ENCODE assay signal across 17 cellular contexts in genomic region chr13:28558567-28558966, GRCh38.
A peak's percentile ranks its signal among the peaks of the same experiment; 100 is the strongest.
DNase-seq lines count a peak whose midpoint lies in the region; ATAC-seq and TF ChIP-seq lines count a peak whose summit lies in the region.
"Had no signal": no experiment of that assay in that cellular context is flagged by ENCODE, and none has a peak within 500 bp of the region (broad histone marks: within the 10 kb centered on the region; RNA-seq: fewer than 3 reads in every experiment).

No MANE protein-coding gene starts in this region.

- TF ChIP-seq CTCF in IMR-90 (conservative IDR thresholded peaks at IDR 0.05; ENCODE audit: low read depth, low read length) (no peak), chondrocyte (IDR thresholded peaks at IDR 0.05) (no peak)

- dilution Hi-C loops in IMR-90 (cut with HindIII; ENCODE audit: low sequenced_read_pairs, unreplicated experiment) = no loop called here

- peak overlapping the region; percentile 94 for H2AK9ac ChIP-seq in IMR-90 (replicated peaks; ENCODE audit: low read depth, low read length, poor library complexity)

- peak overlapping the region; percentile 41 for H3K4me3 Mint-ChIP-seq in chondrocyte (ENCODE audit: unreplicated experiment)
- H3K4me3 Mint-ChIP-seq: activated CD4-positive, alpha-beta T cell treated with anti-CD3 and anti-CD28 coated beads for 36 hours; activated naive CD4-positive, alpha-beta T cell treated with anti-CD3 and anti-CD28 coated beads, Interleukin-2, amount 10 ng/mL, durations not matched to agents 7 days and 5 days; naive thymus-derived CD4-positive, alpha-beta T cell had no signal

- H3K9me1 ChIP-seq in IMR-90 (ENCODE audit: insufficient read depth, low read length) = peaks cover 13% of the 10 kb centered on the region

- H3K18ac ChIP-seq in IMR-90 (ENCODE audit: low read depth, low read length) = peak overlapping the region; percentile 90

- no TSS peak for BruUV-seq in IMR-90 (replicated peaks; lab: Mats Ljungman, UMichigan)

- H2BK20ac ChIP-seq in IMR-90 (ENCODE audit: low read depth, low read length) = peak overlapping the region; percentile 92

- no peaks in the 10 kb centered on the region for H3K36me3 Mint-ChIP-seq in chondrocyte (ENCODE audit: low read depth)
- H3K36me3 Mint-ChIP-seq: activated naive CD4-positive, alpha-beta T cell treated with anti-CD3 and anti-CD28 coated beads, Interleukin-2, amount 10 ng/mL, durations not matched to agents 7 days and 5 days; naive thymus-derived CD4-positive, alpha-beta T cell had no signal

- intact Hi-C loops in IMR-90 (cut with micrococcal nuclease) = loop anchor here (5.0 kb wide), 1 partner anchor 94 kb away; no protein-coding TSS in a partner anchor

- no CpG with 5 or more reads among the region's 8 CpGs for WGBS in IMR-90 (ENCODE audit: extremely low coverage in 2 of 2, insufficient read length in 1 of 2), 2 experiments

- TF ChIP-seq RAD21 in IMR-90 (IDR thresholded peaks at IDR 0.05; ENCODE audit: low read length) = no peak

- no peaks in the 10 kb centered on the region for H3K36me3 ChIP-seq in IMR-90 (ENCODE audit: control insufficient read depth, insufficient read depth, low read length)
- H3K36me3 ChIP-seq: BLaER1 treated with 17β-estradiol and CSF1 and Interleukin-3, amounts not matched to agents 10 nM and 100 nM; sigmoid colon; upper lobe of left lung had no signal

- H3K27me3 Mint-ChIP-seq in chondrocyte (ENCODE audit: low read depth) = no peaks in the 10 kb centered on the region
- H3K27me3 Mint-ChIP-seq: activated CD4-positive, alpha-beta T cell treated with anti-CD3 and anti-CD28 coated beads for 36 hours had no signal

- H4K8ac ChIP-seq in IMR-90 (ENCODE audit: low read depth in 2 of 2, low read length in 2 of 2) = peak overlapping the region; percentile 95 to 97

- peaks cover 17% of the 10 kb centered on the region for H3K4me1 ChIP-seq in IMR-90 (ENCODE audit: control insufficient read depth, insufficient read depth, low read length)

- H2BK15ac ChIP-seq in IMR-90 (ENCODE audit: low read depth, low read length) = peak overlapping the region; percentile 99; the same call in 2 of the 3 replicates

- CTCF ChIA-PET in IMR-90 (lab: Yijun Ruan, JAX) = no interaction called here

- H3K27ac ChIP-seq in IMR-90 (ENCODE audit: insufficient read depth, low read length) = peak overlapping the region; percentile 94
- H3K27ac ChIP-seq: BLaER1 treated with 17β-estradiol and CSF1 and Interleukin-3, amounts not matched to agents 10 nM and 100 nM; RWPE1; sigmoid colon had no signal

- H3K9me3 Mint-ChIP-seq in chondrocyte (ENCODE audit: low read depth) = no peaks in the 10 kb centered on the region
- H3K9me3 Mint-ChIP-seq: activated naive CD4-positive, alpha-beta T cell treated with anti-CD3 and anti-CD28 coated beads, Interleukin-2, amount 10 ng/mL, durations not matched to agents 7 days and 5 days; naive thymus-derived CD4-positive, alpha-beta T cell had no signal

- no peaks in the 10 kb centered on the region for H4K20me1 ChIP-seq in IMR-90 (ENCODE audit: insufficient read depth, low read length)
- H4K20me1 ChIP-seq: BLaER1 treated with 17β-estradiol and CSF1 and Interleukin-3, amounts not matched to agents 10 nM and 100 nM had no signal

- ATAC-seq in IMR-90 (ENCODE audit: low read depth) (peak; percentile 21; the same call in 1 of the 2 replicates), HG03432 (IDR thresholded peaks at IDR 0.05; ENCODE audit: unreplicated experiment) (no peak)
- no peak for ATAC-seq in activated CD4-positive, CD25-positive, alpha-beta regulatory T cell treated with anti-CD3 and anti-CD28 coated beads, Interleukin-2, amount 50 U/mL, for 24 hours
- ATAC-seq: activated CD4-positive, alpha-beta T cell treated with anti-CD3 and anti-CD28 coated beads for 36 hours; naive thymus-derived CD4-positive, alpha-beta T cell had no signal

- H2AFZ ChIP-seq in IMR-90 (replicated peaks; ENCODE audit: low read length, poor library complexity) = peak overlapping the region; percentile 85

- H3K9me3 ChIP-seq in IMR-90 (ENCODE audit: control insufficient read depth, insufficient read depth, low read length) = no peaks in the 10 kb centered on the region
- H3K9me3 ChIP-seq: sigmoid colon, upper lobe of left lung had no signal

- H2BK120ac ChIP-seq in IMR-90 (ENCODE audit: low read depth, low read length) = peak overlapping the region; percentile 98

- peak overlapping the region; percentile 95 for H4K91ac ChIP-seq in IMR-90 (ENCODE audit: insufficient read depth, low read depth, low read length)

- H3K4me2 ChIP-seq in IMR-90 (ENCODE audit: low read depth, low read length) = peak overlapping the region; percentile 76

- H3K27ac Mint-ChIP-seq in chondrocyte (ENCODE audit: unreplicated experiment) = peak overlapping the region; percentile 93
- H3K27ac Mint-ChIP-seq: activated CD4-positive, alpha-beta T cell treated with anti-CD3 and anti-CD28 coated beads for 36 hours; activated naive CD4-positive, alpha-beta T cell treated with anti-CD3 and anti-CD28 coated beads, Interleukin-2, amount 10 ng/mL, durations not matched to agents 7 days and 5 days; naive thymus-derived CD4-positive, alpha-beta T cell had no signal

- H3K23ac ChIP-seq in IMR-90 (ENCODE audit: low read depth, low read length) = peak overlapping the region; percentile 82

- peak overlapping the region; percentile 94 for H2BK5ac ChIP-seq in IMR-90 (ENCODE audit: low read depth, low read length, poor library complexity, severe bottlenecking)

- POLR2A ChIA-PET in IMR-90 (lab: Charles Lee; ENCODE audit: unreplicated experiment) = interaction anchor here (1.1 kb wide), 1 partner anchor 28 kb away, joined by 3 read pairs; no protein-coding TSS in a partner anchor

- H2AK5ac ChIP-seq in IMR-90 (ENCODE audit: low read depth, low read length) = peak overlapping the region; percentile 97

- peak overlapping the region; percentile 95 for H3K4ac ChIP-seq in IMR-90 (ENCODE audit: low read depth, low read length)

- peaks cover 19% of the 10 kb centered on the region for H3K4me1 Mint-ChIP-seq in chondrocyte (ENCODE audit: low read depth)
- H3K4me1 Mint-ChIP-seq: activated CD4-positive, alpha-beta T cell treated with anti-CD3 and anti-CD28 coated beads for 36 hours; activated naive CD4-positive, alpha-beta T cell treated with anti-CD3 and anti-CD28 coated beads, Interleukin-2, amount 10 ng/mL, durations not matched to agents 7 days and 5 days; naive thymus-derived CD4-positive, alpha-beta T cell had no signal

- peak overlapping the region; percentile 89 for H3K14ac ChIP-seq in IMR-90 (replicated peaks; ENCODE audit: low read depth, low read length)

- DNase-seq in IMR-90 (no peak), chondrocyte (ENCODE audit: low spot score) (no peak), hepatic stellate cell (ENCODE audit: low spot score) (peak; percentile 9), renal cortical epithelial cell (ENCODE audit: low read depth) (peak; percentile 33), NCI-H1694 treated with DMSO at 0.1 percent for 48 hours (lab: John Stamatoyannopoulos, UW) (no peak)
- DNase-seq: activated CD4-positive, alpha-beta T cell treated with anti-CD3 and anti-CD28 coated beads for 36 hours; activated naive CD4-positive, alpha-beta T cell treated with anti-CD3 and anti-CD28 coated beads, Interleukin-2, amount 10 ng/mL, durations not matched to agents 7 days and 5 days; naive thymus-derived CD4-positive, alpha-beta T cell; NCI-H2081; NCI-H774; sigmoid colon; stimulated activated CD4-positive, alpha-beta T cell treated with anti-CD3 and anti-CD28 coated beads, Interleukin-4, amount 100 ng/mL, for 4 hours; upper lobe of left lung had no signal

- in situ Hi-C loops in IMR-90 (cut with MboI; ENCODE audit: low sequenced_read_pairs) = no loop called here

- peak overlapping the region; percentile 85 for H3K56ac ChIP-seq in IMR-90 (ENCODE audit: extremely low read depth, insufficient read depth, low read length)

- H4K5ac ChIP-seq in IMR-90 (ENCODE audit: low read depth, low read length) = peak overlapping the region; percentile 90

- H3K27me3 ChIP-seq in IMR-90 (ENCODE audit: control insufficient read depth, insufficient read depth, low read length) = no peaks in the 10 kb centered on the region
- H3K27me3 ChIP-seq: BLaER1 treated with 17β-estradiol and CSF1 and Interleukin-3, amounts not matched to agents 10 nM and 100 nM; sigmoid colon; upper lobe of left lung had no signal

- no peak overlapping the region for H3K4me3 ChIP-seq in IMR-90 (ENCODE audit: insufficient read depth, low read depth, low read length)
- H3K4me3 ChIP-seq: BLaER1 treated with 17β-estradiol and CSF1 and Interleukin-3, amounts not matched to agents 10 nM and 100 nM; sigmoid colon; upper lobe of left lung had no signal

- no peak overlapping the region for H3K9ac ChIP-seq in IMR-90 (ENCODE audit: low read depth, low read length)
- H3K9ac ChIP-seq: BLaER1 treated with 17β-estradiol and CSF1 and Interleukin-3, amounts not matched to agents 10 nM and 100 nM had no signal

- no peak for TF ChIP-seq POLR2A in IMR-90 (IDR thresholded peaks at IDR 0.05; ENCODE audit: low read depth, low read length)

- H3K79me1 ChIP-seq in IMR-90 (ENCODE audit: low read depth in 1 of 2, low read length in 2 of 2) = 0 out of 4 replicates have a peak, but pooled peaks cover 0 to 5% of the 10 kb centered on the region in 2 experiments

TF ChIP-seq in IMR-90, 13 proteins besides CTCF, POLR2A, EP300 and RAD21 (continues in another document):
- no peak for TF ChIP-seq ELK1 (IDR thresholded peaks at IDR 0.05; ENCODE audit: borderline replicate concordance, low read depth, low read length)
- no peak for TF ChIP-seq MAFK (IDR thresholded peaks at IDR 0.05; ENCODE audit: low read depth, low read length)
- TF ChIP-seq SMC3 (IDR thresholded peaks at IDR 0.05; ENCODE audit: low read depth, low read length) = no peak
- no peak for TF ChIP-seq RFX5 (IDR thresholded peaks at IDR 0.05; ENCODE audit: low read depth, low read length)
- no peak for TF ChIP-seq MAZ (IDR thresholded peaks at IDR 0.05; ENCODE audit: borderline replicate concordance, low read depth, low read length)
- TF ChIP-seq CHD1 (IDR thresholded peaks at IDR 0.05; ENCODE audit: low read depth, low read length) = no peak
- TF ChIP-seq MXI1 (IDR thresholded peaks at IDR 0.05; ENCODE audit: borderline replicate concordance, low read depth, low read length) = no peak
- no peak for TF ChIP-seq NFE2L2 (IDR thresholded peaks at IDR 0.05; ENCODE audit: low read depth, low read length)

Comparison
In these comparisons a context has a peak if more than half of its experiments do, and no peak if none do; other contexts are left out.
1. DNase-seq: peak in hepatic stellate cell (single experiment) and renal cortical epithelial cell (single experiment); none in IMR-90 (single experiment), chondrocyte (single experiment) and NCI-H1694 treated with DMSO at 0.1 percent for 48 hours (single experiment).